14 cellular contexts compared by ENCODE assay signal in the genomic region with DNA sequence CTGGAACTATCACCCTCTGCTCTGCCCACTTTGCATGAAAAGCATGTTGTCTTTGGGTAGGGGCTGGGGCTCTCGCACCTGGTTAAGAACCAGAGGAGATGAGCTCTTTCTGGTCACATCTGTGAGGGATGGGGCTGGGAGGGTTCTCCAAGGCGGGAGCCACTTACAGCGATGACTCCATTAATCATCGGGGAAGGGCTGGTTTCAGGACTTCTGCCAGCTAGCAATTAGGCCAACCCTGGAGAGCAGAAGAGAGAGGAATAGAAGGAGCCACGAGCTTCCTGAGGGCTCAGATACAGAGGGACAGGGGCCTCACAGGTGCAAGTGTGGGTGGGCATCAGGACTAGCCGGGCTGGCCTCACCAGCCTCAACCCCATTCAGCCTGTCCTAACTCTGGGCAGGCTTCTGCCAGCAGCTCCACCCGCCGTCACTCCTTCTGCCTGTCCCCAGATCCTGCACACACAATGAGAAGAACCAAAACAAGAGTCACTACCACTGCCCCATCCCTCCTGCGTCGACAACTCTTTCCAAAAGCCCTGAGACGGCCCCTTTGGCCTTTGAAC. TPM values are rescaled to one million over a fixed set of nuclear protein-coding genes. Genes with fewer than 3 reads are reported as not detected.
DNase-seq lines count a peak whose midpoint lies in the region; ATAC-seq and TF ChIP-seq lines count a peak whose summit lies in the region.
"Had no signal": no experiment of that assay in that cellular context is flagged by ENCODE, and none has a peak within 500 bp of the region (broad histone marks: within the 10 kb centered on the region; RNA-seq: fewer than 3 reads in every experiment).

No MANE protein-coding gene starts in this region.

- peak overlapping the region; percentile 19 for H3K4me3 ChIP-seq in coronary artery
- no peak overlapping the region for H3K4me3 ChIP-seq in mucosa of descending colon
- no peak overlapping the region for H3K4me3 ChIP-seq in CD8-positive, alpha-beta T cell (ENCODE audit: low read depth, low read length)
- H3K4me3 ChIP-seq in prostate gland = no peak overlapping the region

- ATAC-seq in natural killer cell treated with Interleukin-12 subunit alpha and Interleukin-12 subunit beta and Interleukin-15 and Interleukin-18, amount 100 ng/mL, for 72 hours = no peak
- ATAC-seq in natural killer cell = no peak
- peak; percentile 31 for ATAC-seq in mucosa of descending colon
- ATAC-seq in GM18907 (IDR thresholded peaks at IDR 0.05; ENCODE audit: unreplicated experiment) = no peak
- ATAC-seq in CD8-positive, alpha-beta T cell = no peak
- ATAC-seq: activated CD8-positive, alpha-beta memory T cell treated with anti-CD3 and anti-CD28 coated beads, Interleukin-2, amount 10 ng/mL, durations not matched to agents 7 days and 5 days; stimulated activated naive CD8-positive, alpha-beta T cell treated with anti-CD3 and anti-CD28 coated beads, Interleukin-15, amount 100 ng/mL, for 72 hours had no signal

- no peaks in the 10 kb centered on the region for H3K4me1 Mint-ChIP-seq in natural killer cell treated with Interleukin-12 subunit alpha and Interleukin-12 subunit beta and Interleukin-15 and Interleukin-18, amount 100 ng/mL, for 72 hours (ENCODE audit: low read depth in 2 of 2)
- no peaks in the 10 kb centered on the region for H3K4me1 Mint-ChIP-seq in natural killer cell
- no peaks in the 10 kb centered on the region for H3K4me1 Mint-ChIP-seq in CD8-positive, alpha-beta T cell (ENCODE audit: low read depth)
- H3K4me1 Mint-ChIP-seq: activated CD8-positive, alpha-beta memory T cell treated with anti-CD3 and anti-CD28 coated beads, Interleukin-2, amount 10 ng/mL, durations not matched to agents 7 days and 5 days; stimulated activated naive CD8-positive, alpha-beta T cell treated with anti-CD3 and anti-CD28 coated beads, Interleukin-15, amount 100 ng/mL, for 72 hours had no signal

- no peak for TF ChIP-seq POLR2A in prostate gland (IDR thresholded peaks at IDR 0.05)

- intact Hi-C loops in natural killer cell (cut with micrococcal nuclease) (no loop called here), mucosa of descending colon (cut with DNase I, micrococcal nuclease) (no loop called here), prostate gland (cut with DNase I) (no loop called here)
- intact Hi-C loops in CD8-positive, alpha-beta T cell (cut with DNase I, micrococcal nuclease) = no loop called here

- H3K36me3 Mint-ChIP-seq in natural killer cell treated with Interleukin-12 subunit alpha and Interleukin-12 subunit beta and Interleukin-15 and Interleukin-18, amount 100 ng/mL, for 72 hours = no peaks in the 10 kb centered on the region
- no peaks in the 10 kb centered on the region for H3K36me3 Mint-ChIP-seq in natural killer cell
- no peaks in the 10 kb centered on the region for H3K36me3 Mint-ChIP-seq in CD8-positive, alpha-beta T cell
- H3K36me3 Mint-ChIP-seq: activated CD8-positive, alpha-beta memory T cell treated with anti-CD3 and anti-CD28 coated beads, Interleukin-2, amount 10 ng/mL, durations not matched to agents 7 days and 5 days had no signal

- H3K27ac Mint-ChIP-seq in natural killer cell treated with Interleukin-12 subunit alpha and Interleukin-12 subunit beta and Interleukin-15 and Interleukin-18, amount 100 ng/mL, for 72 hours = no peak overlapping the region
- H3K27ac Mint-ChIP-seq in natural killer cell = no peak overlapping the region
- H3K27ac Mint-ChIP-seq in CD8-positive, alpha-beta T cell = no peak overlapping the region
- H3K27ac Mint-ChIP-seq: activated CD8-positive, alpha-beta memory T cell treated with anti-CD3 and anti-CD28 coated beads, Interleukin-2, amount 10 ng/mL, durations not matched to agents 7 days and 5 days; dendritic cell treated with granulocyte-macrophage colony-stimulating factor and Interleukin-4, amounts not matched to agents 40 ng/mL and 50 ng/mL, for 4 days had no signal

- POLR2A ChIA-PET in CD8-positive, alpha-beta T cell (lab: Charles Lee) = no interaction called here

- H3K9me3 Mint-ChIP-seq in natural killer cell treated with Interleukin-12 subunit alpha and Interleukin-12 subunit beta and Interleukin-15 and Interleukin-18, amount 100 ng/mL, for 72 hours = no peaks in the 10 kb centered on the region
- H3K9me3 Mint-ChIP-seq in natural killer cell = no peaks in the 10 kb centered on the region
- H3K9me3 Mint-ChIP-seq in CD8-positive, alpha-beta T cell = no peaks in the 10 kb centered on the region
- H3K9me3 Mint-ChIP-seq: dendritic cell treated with granulocyte-macrophage colony-stimulating factor and Interleukin-4, amounts not matched to agents 40 ng/mL and 50 ng/mL, for 4 days; stimulated activated naive CD8-positive, alpha-beta T cell treated with anti-CD3 and anti-CD28 coated beads, Interleukin-15, amount 100 ng/mL, for 72 hours had no signal

- H3K27ac ChIP-seq in coronary artery (peak overlapping the region; percentile 79 to 96), prostate gland (no peak overlapping the region)
- no peak overlapping the region for H3K27ac ChIP-seq in CD8-positive, alpha-beta T cell (ENCODE audit: low read depth, low read length)

- H3K27me3 ChIP-seq in CD8-positive, alpha-beta T cell (ENCODE audit: insufficient read depth, low read length) = no peaks in the 10 kb centered on the region
- H3K27me3 ChIP-seq in prostate gland (replicated peaks; ENCODE audit: insufficient read depth) = no peaks in the 10 kb centered on the region

- no peak overlapping the region for H3K4me3 Mint-ChIP-seq in natural killer cell treated with Interleukin-12 subunit alpha and Interleukin-12 subunit beta and Interleukin-15 and Interleukin-18, amount 100 ng/mL, for 72 hours
- H3K4me3 Mint-ChIP-seq in natural killer cell = no peak overlapping the region
- no peak overlapping the region for H3K4me3 Mint-ChIP-seq in CD8-positive, alpha-beta T cell
- H3K4me3 Mint-ChIP-seq: activated CD8-positive, alpha-beta memory T cell treated with anti-CD3 and anti-CD28 coated beads, Interleukin-2, amount 10 ng/mL, durations not matched to agents 7 days and 5 days; dendritic cell treated with granulocyte-macrophage colony-stimulating factor and Interleukin-4, amounts not matched to agents 40 ng/mL and 50 ng/mL, for 4 days; stimulated activated naive CD8-positive, alpha-beta T cell treated with anti-CD3 and anti-CD28 coated beads, Interleukin-15, amount 100 ng/mL, for 72 hours had no signal

- CTCF ChIA-PET in CD8-positive, alpha-beta T cell (lab: Charles Lee) = interaction anchor here (1.0 to 1.5 kb wide), 3 partner anchors 18 to 215 kb away, joined by 3 read pairs; no protein-coding TSS in a partner anchor

- WGBS in prostate gland = 62% methylated on average over 11 of the region's 11 CpGs

- H3K27me3 Mint-ChIP-seq in natural killer cell treated with Interleukin-12 subunit alpha and Interleukin-12 subunit beta and Interleukin-15 and Interleukin-18, amount 100 ng/mL, for 72 hours = no peaks in the 10 kb centered on the region
- no peaks in the 10 kb centered on the region for H3K27me3 Mint-ChIP-seq in natural killer cell (ENCODE audit: low read depth in 2 of 2)
- no peaks in the 10 kb centered on the region for H3K27me3 Mint-ChIP-seq in CD8-positive, alpha-beta T cell (ENCODE audit: low read depth)
- H3K27me3 Mint-ChIP-seq: activated CD8-positive, alpha-beta memory T cell treated with anti-CD3 and anti-CD28 coated beads, Interleukin-2, amount 10 ng/mL, durations not matched to agents 7 days and 5 days; dendritic cell treated with granulocyte-macrophage colony-stimulating factor and Interleukin-4, amounts not matched to agents 40 ng/mL and 50 ng/mL, for 4 days; stimulated activated naive CD8-positive, alpha-beta T cell treated with anti-CD3 and anti-CD28 coated beads, Interleukin-15, amount 100 ng/mL, for 72 hours had no signal

- TF ChIP-seq CTCF in natural killer cell (IDR thresholded peaks at IDR 0.05) (no peak), coronary artery (IDR thresholded peaks at IDR 0.05) (no peak), mucosa of descending colon (IDR thresholded peaks at IDR 0.05) (no peak), prostate gland (IDR thresholded peaks at IDR 0.05) (no peak)
- no peak for TF ChIP-seq CTCF in CD8-positive, alpha-beta T cell (IDR thresholded peaks at IDR 0.05)

- DNase-seq in natural killer cell treated with Interleukin-12 subunit alpha and Interleukin-12 subunit beta and Interleukin-15 and Interleukin-18, amount 100 ng/mL, for 72 hours (ENCODE audit: low spot score) = peak; percentile 41
- no peak for DNase-seq in natural killer cell
- peak; percentile 75 for DNase-seq in coronary artery (ENCODE audit: low spot score)
- peak in 2 of 3 donors; percentile 23 to 38 for DNase-seq in mucosa of descending colon
- no peak for DNase-seq in CD8-positive, alpha-beta T cell
- no peak for DNase-seq in middle frontal gyrus (ENCODE audit: extremely low spot score, low spot score)
- no peak for DNase-seq in prostate gland (ENCODE audit: low spot score)
- DNase-seq: activated CD8-positive, alpha-beta memory T cell treated with anti-CD3 and anti-CD28 coated beads, Interleukin-2, amount 10 ng/mL, durations not matched to agents 7 days and 5 days; NCI-H2029; stimulated activated CD4-positive, alpha-beta T cell treated with anti-CD3 and anti-CD28 coated beads, Interleukin-12 subunit alpha, Interleukin-12 subunit beta, amount 100 ng/mL, for 4 hours had no signal

- H3K9me3 ChIP-seq in mucosa of descending colon (no peaks in the 10 kb centered on the region), prostate gland (no peaks in the 10 kb centered on the region)
- H3K9me3 ChIP-seq in CD8-positive, alpha-beta T cell (ENCODE audit: low read length) = no peaks in the 10 kb centered on the region

- peaks cover 4% of the 10 kb centered on the region for H3K4me1 ChIP-seq in mucosa of descending colon (ENCODE audit: low read depth)
- H3K4me1 ChIP-seq in CD8-positive, alpha-beta T cell (ENCODE audit: insufficient read depth, low read length) = no peaks in the 10 kb centered on the region
- H3K4me1 ChIP-seq in prostate gland (replicated peaks) = no peaks in the 10 kb centered on the region

- H3K36me3 ChIP-seq in mucosa of descending colon (ENCODE audit: low read depth) (no peaks in the 10 kb centered on the region), prostate gland (no peaks in the 10 kb centered on the region)
- H3K36me3 ChIP-seq in CD8-positive, alpha-beta T cell (ENCODE audit: insufficient read depth, low read length) = no peaks in the 10 kb centered on the region

RNA-seq across cellular contexts. Expression of a gene that starts 8.4 kb away (rescaled TPM):
- under 1 TPM in 1 of 2 donors, not detected in 1; 0.14 TPM for total RNA-seq in natural killer cell treated with Interleukin-12 subunit alpha and Interleukin-12 subunit beta and Interleukin-15 and Interleukin-18, amount 100 ng/mL, for 72 hours
- total RNA-seq in natural killer cell = 1 to 10 TPM in 1 of 3 donors, under 1 TPM in 1, not detected in 1; 0.50 to 1.4 TPM
- 10 to 100 TPM; 43.0 to 89.6 (median 48.1) TPM for total RNA-seq in mucosa of descending colon
- total RNA-seq in CD8-positive, alpha-beta T cell = under 1 TPM in 1 of 2 experiments, not detected in 1; 0.39 TPM
- total RNA-seq in prostate gland = 100 to 1,000 TPM in 1 of 2 donors, 10 to 100 TPM in 1; 89.4 to 117 TPM

RNA-seq across cellular contexts. Expression of a gene that starts 43.7 kb away (rescaled TPM):
- total RNA-seq in natural killer cell treated with Interleukin-12 subunit alpha and Interleukin-12 subunit beta and Interleukin-15 and Interleukin-18, amount 100 ng/mL, for 72 hours = not detected
- total RNA-seq in natural killer cell (not detected), mucosa of descending colon (not detected), prostate gland (1 to 10 TPM in 1 of 2 donors, not detected in 1; 4.4 TPM)
- not detected for total RNA-seq in CD8-positive, alpha-beta T cell
- total RNA-seq: activated CD8-positive, alpha-beta memory T cell treated with anti-CD3 and anti-CD28 coated beads, Interleukin-2, amount 10 ng/mL, durations not matched to agents 7 days and 5 days; T-helper 1 cell treated with Interleukin-12 subunit alpha and Interleukin-12 subunit beta and Interleukin-4 antibody, amounts not matched to agents 30 ng/mL and 1 ng/mL, for 36 hours had no signal

Comparison
In these comparisons a context has a peak if more than half of its experiments do, and no peak if none do; other contexts are left out.
1. DNase-seq: peak in natural killer cell treated with Interleukin-12 subunit alpha and Interleukin-12 subunit beta and Interleukin-15 and Interleukin-18, amount 100 ng/mL, for 72 hours (single experiment), coronary artery (single experiment) and mucosa of descending colon (2 of 3); none in natural killer cell (single experiment), CD8-positive, alpha-beta T cell (0 of 7), middle frontal gyrus (single experiment) and prostate gland (single experiment).
2. H3K27ac ChIP-seq: peak in coronary artery (2 of 2); none in CD8-positive, alpha-beta T cell (single experiment) and prostate gland (0 of 2).
3. RNA of a gene that starts 8.4 kb away (total RNA-seq): 89.4 to 117 TPM in prostate gland and 43.0 to 89.6 TPM in mucosa of descending colon; 0.50 to 1.4 TPM in natural killer cell, 0.39 TPM in CD8-positive, alpha-beta T cell and 0.14 TPM in natural killer cell treated with Interleukin-12 subunit alpha and Interleukin-12 subunit beta and Interleukin-15 and Interleukin-18, amount 100 ng/mL, for 72 hours; every median in the first group is over 10 times any median in the second.